ENCODE assay signal across 14 cellular contexts in genomic region chr19:39160523-39160861, GRCh38. TPM values are rescaled to one million over a fixed set of nuclear protein-coding genes. Genes with fewer than 3 reads are reported as not detected.
DNase-seq lines count a peak whose midpoint lies in the region; ATAC-seq and TF ChIP-seq lines count a peak whose summit lies in the region.
"Had no signal": no experiment of that assay in that cellular context is flagged by ENCODE, and none has a peak within 500 bp of the region (broad histone marks: within the 10 kb centered on the region; RNA-seq: fewer than 3 reads in every experiment).

No MANE protein-coding gene starts in this region.

- peak overlapping the region in 4 of 10 donors; percentile 10 to 78 (median 74) for H3K27ac Mint-ChIP-seq in naive thymus-derived CD8-positive, alpha-beta T cell

- H3K9me3 Mint-ChIP-seq in naive thymus-derived CD8-positive, alpha-beta T cell = no peaks in the 10 kb centered on the region

- ATAC-seq in omental fat pad (ENCODE audit: low FRiP score) (peak; percentile 73), HG03457 (IDR thresholded peaks at IDR 0.05; ENCODE audit: unreplicated experiment) (no peak), GM18868 (IDR thresholded peaks at IDR 0.05; ENCODE audit: unreplicated experiment) (no peak), GM18502 (IDR thresholded peaks at IDR 0.05; ENCODE audit: poor library complexity, unreplicated experiment) (no peak)
- ATAC-seq in naive thymus-derived CD8-positive, alpha-beta T cell = no peak
- ATAC-seq: GM12878 had no signal

- H3K4me3 Mint-ChIP-seq in naive thymus-derived CD8-positive, alpha-beta T cell = no peak overlapping the region

- POLR2A ChIA-PET in RWPE1 (lab: Yijun Ruan, JAX; ENCODE audit: low non-redundant PET) = no interaction called here
- POLR2A ChIA-PET in naive thymus-derived CD8-positive, alpha-beta T cell (lab: Charles Lee) = no interaction called here

- CTCF ChIA-PET in RWPE1 (lab: Yijun Ruan, JAX) = no interaction called here

- DNase-seq in AG08395 (ENCODE audit: low spot score) (peak; percentile 68), RWPE1 (ENCODE audit: low spot score) (no peak), fibroblast of gingiva (ENCODE audit: low read depth) (peak; percentile 76), omental fat pad (ENCODE audit: low spot score) (no peak)
- no peak for DNase-seq in naive thymus-derived CD8-positive, alpha-beta T cell
- DNase-seq: activated CD8-positive, alpha-beta memory T cell treated with anti-CD3 and anti-CD28 coated beads, Interleukin-2, amount 50 U/mL, for 4 hours; C1 segment of cervical spinal cord; NCI-H2029 had no signal

- peaks cover 20 to 38% (median 31%) of the 10 kb centered on the region in 4 donors for H3K4me1 Mint-ChIP-seq in naive thymus-derived CD8-positive, alpha-beta T cell

- H3K27me3 Mint-ChIP-seq in naive thymus-derived CD8-positive, alpha-beta T cell = no peaks in the 10 kb centered on the region

- no peak for TF ChIP-seq CTCF in RWPE1 (conservative IDR thresholded peaks at IDR 0.05; ENCODE audit: low read depth)
- TF ChIP-seq CTCF in omental fat pad (IDR thresholded peaks at IDR 0.05) = no peak

- H3K36me3 Mint-ChIP-seq in naive thymus-derived CD8-positive, alpha-beta T cell = peaks cover 0 to 3% (median 0%) of the 10 kb centered on the region in 3 donors

- H3K27ac ChIP-seq in RWPE1 = peak overlapping the region; percentile 79

RNA-seq across cellular contexts. Expression of gene PAK4, which starts 34.9 kb away (rescaled TPM):
- total RNA-seq in omental fat pad = 1 to 10 TPM; 4.6 to 9.8 (median 6.3) TPM
- total RNA-seq in naive thymus-derived CD8-positive, alpha-beta T cell = 10 to 100 TPM; 14.8 to 16.8 TPM
- 1 to 10 TPM; 1.3 to 1.4 (median 1.3) TPM for polyA plus RNA-seq in naive thymus-derived CD8-positive, alpha-beta T cell

RNA-seq across cellular contexts. Expression of gene NCCRP1, which starts 36.3 kb away (rescaled TPM):
- total RNA-seq in omental fat pad = under 1 TPM in 1 of 4 donors, not detected in 3; 0.46 TPM
- total RNA-seq in naive thymus-derived CD8-positive, alpha-beta T cell = not detected
- not detected for polyA plus RNA-seq in naive thymus-derived CD8-positive, alpha-beta T cell
- total RNA-seq: dermis microvascular lymphatic vessel endothelial cell, GM12878 had no signal
- polyA plus RNA-seq: GM12878 had no signal

RNA-seq across cellular contexts. Expression of gene SYCN, which starts 43.6 kb away (rescaled TPM):
- total RNA-seq in omental fat pad = not detected
- not detected for total RNA-seq in naive thymus-derived CD8-positive, alpha-beta T cell
- not detected for polyA plus RNA-seq in naive thymus-derived CD8-positive, alpha-beta T cell
- total RNA-seq: dermis microvascular lymphatic vessel endothelial cell, SK-MEL-5 had no signal
- polyA plus RNA-seq: GM12878 had no signal

Comparison
In these comparisons a context has a peak if more than half of its experiments do, and no peak if none do; other contexts are left out.
1. DNase-seq: peak in AG08395 (single experiment) and fibroblast of gingiva (single experiment); none in RWPE1 (single experiment), omental fat pad (single experiment) and naive thymus-derived CD8-positive, alpha-beta T cell (0 of 10).